ENCODE assay signal across 8 cellular contexts in genomic region chr13:46179576-46180368, GRCh38. TPM values are rescaled to one million over a fixed set of nuclear protein-coding genes. Genes with fewer than 3 reads are reported as not detected.
DNase-seq lines count a peak whose midpoint lies in the region; TF ChIP-seq lines count a peak whose summit lies in the region.

No MANE protein-coding gene starts in this region.

- peak; percentile 66 to 69 (median 67) for DNase-seq in effector memory CD4-positive, alpha-beta T cell
- DNase-seq in stimulated activated CD4-positive, alpha-beta T cell treated with anti-CD3 and anti-CD28 coated beads, Interleukin-2, amount 100 ng/mL, for 4 hours (ENCODE audit: low read depth): peak; percentile 74
- no peak for DNase-seq in HFFc6
- no peak for DNase-seq in endothelial cell (ENCODE audit: low spot score)
- no peak for DNase-seq in NCI-H2196 (lab: John Stamatoyannopoulos, UW; ENCODE audit: unreplicated experiment)
- DNase-seq in A673 (ENCODE audit: low spot score): no peak

- H3K4me3 Mint-ChIP-seq in HFFc6 (no peak overlapping the region), endothelial cell (ENCODE audit: unreplicated experiment) (no peak overlapping the region)

- POLR2A ChIA-PET in A673 (lab: Charles Lee; ENCODE audit: low non-redundant PET): no interaction called here

- no peak for TF ChIP-seq CTCF in GM12875 (IDR thresholded peaks at IDR 0.05; ENCODE audit: borderline replicate concordance, insufficient read depth, low read depth, low read length)
- no peak for TF ChIP-seq CTCF in VCaP (conservative IDR thresholded peaks at IDR 0.05)
- TF ChIP-seq CTCF in HFFc6 (IDR thresholded peaks at IDR 0.05): no peak
- TF ChIP-seq CTCF in endothelial cell (IDR thresholded peaks at IDR 0.05; ENCODE audit: unreplicated experiment): no peak
- TF ChIP-seq CTCF in A673 (conservative IDR thresholded peaks at IDR 0.05; ENCODE audit: low read depth, low read length): no peak

- no peaks in the 10 kb centered on the region for H3K27me3 ChIP-seq in effector memory CD4-positive, alpha-beta T cell (replicated peaks; ENCODE audit: control insufficient read depth, insufficient read depth, low read length, poor library complexity, severe bottlenecking)
- no peaks in the 10 kb centered on the region for H3K27me3 ChIP-seq in A673 (replicated peaks; ENCODE audit: insufficient read depth, low read depth, low read length, poor library complexity)

- H3K27ac ChIP-seq in VCaP (peak overlapping the region; percentile 43; the same call in 1 of the 2 replicates), A673 (ENCODE audit: low read depth, low read length, poor library complexity, severe bottlenecking) (no peak overlapping the region)
- H3K27ac ChIP-seq in effector memory CD4-positive, alpha-beta T cell (ENCODE audit: insufficient read depth, low read length, poor library complexity, severe bottlenecking): peak overlapping the region; percentile 84

- H3K27ac Mint-ChIP-seq in HFFc6: no peak overlapping the region
- no peak overlapping the region for H3K27ac Mint-ChIP-seq in endothelial cell (ENCODE audit: unreplicated experiment)

- no peaks in the 10 kb centered on the region for H3K9me3 Mint-ChIP-seq in HFFc6
- no peaks in the 10 kb centered on the region for H3K9me3 Mint-ChIP-seq in endothelial cell (ENCODE audit: unreplicated experiment)

- H3K4me3 ChIP-seq in GM12875 (ENCODE audit: low read depth, low read length) (peak overlapping the region; percentile 85), A673 (ENCODE audit: low read depth, low read length, poor library complexity, severe bottlenecking) (no peak overlapping the region)
- peak overlapping the region; percentile 81 for H3K4me3 ChIP-seq in effector memory CD4-positive, alpha-beta T cell (ENCODE audit: insufficient read depth, low read depth, low read length, poor library complexity, severe bottlenecking)

- H3K36me3 ChIP-seq in effector memory CD4-positive, alpha-beta T cell (ENCODE audit: control insufficient read depth, insufficient read depth, low read length): peaks cover 5% of the 10 kb centered on the region
- H3K36me3 ChIP-seq in A673 (ENCODE audit: insufficient read depth, low read length, poor library complexity, severe bottlenecking): no peaks in the 10 kb centered on the region

- peaks cover 44% of the 10 kb centered on the region for H3K4me1 ChIP-seq in effector memory CD4-positive, alpha-beta T cell (ENCODE audit: control insufficient read depth, insufficient read depth, low read length, poor library complexity, severe bottlenecking)
- H3K4me1 ChIP-seq in A673 (ENCODE audit: insufficient read depth, low read length, poor library complexity, severe bottlenecking): peaks cover 35% of the 10 kb centered on the region

- no peaks in the 10 kb centered on the region for H3K36me3 Mint-ChIP-seq in HFFc6 (ENCODE audit: low read depth)
- H3K36me3 Mint-ChIP-seq in endothelial cell (ENCODE audit: low read depth, unreplicated experiment): no peaks in the 10 kb centered on the region

- intact Hi-C loops in A673 (cut with micrococcal nuclease; ENCODE audit: unreplicated experiment): no loop called here

- BruUV-seq in A673 (replicated peaks; lab: Mats Ljungman, UMichigan): no TSS peak

- H3K4me1 Mint-ChIP-seq in HFFc6 (ENCODE audit: low read depth) (no peaks in the 10 kb centered on the region), endothelial cell (ENCODE audit: unreplicated experiment) (peaks cover 23% of the 10 kb centered on the region)

- no peaks in the 10 kb centered on the region for H3K9me3 ChIP-seq in effector memory CD4-positive, alpha-beta T cell (ENCODE audit: control insufficient read depth, low read length)
- no peaks in the 10 kb centered on the region for H3K9me3 ChIP-seq in A673 (ENCODE audit: low read depth, low read length, poor library complexity, severe bottlenecking)

- H3K27me3 Mint-ChIP-seq in HFFc6 (ENCODE audit: insufficient read depth) (peaks cover 5% of the 10 kb centered on the region; the same call in 1 of the 2 replicates), endothelial cell (ENCODE audit: unreplicated experiment) (peaks cover 3% of the 10 kb centered on the region)

- CTCF ChIA-PET in A673 (lab: Charles Lee): no interaction called here

RNA-seq across cellular contexts. Expression of gene LCP1, which starts 2.2 kb away (rescaled TPM):
- total RNA-seq in HFFc6 (2021; fragmentation: NEBNext Ultra II Directional; extraction: Animal tissue kit (Norgen Biotek cat#: 25700)): under 1 TPM in 1 of 6 experiments, not detected in 5; 0.05 TPM
- total RNA-seq in endothelial cell (ENCODE audit: unreplicated experiment) (11.9 TPM), A673 (2021) (6.2 and 9.1 TPM in 2 replicates)

RNA-seq across cellular contexts. Expression of gene LRRC63, which starts 32.0 kb away (rescaled TPM):
- not detected for total RNA-seq in HFFc6 (2021; fragmentation: NEBNext Ultra II Directional; extraction: Animal tissue kit (Norgen Biotek cat#: 25700))
- total RNA-seq in endothelial cell (ENCODE audit: unreplicated experiment) (not detected), A673 (2021) (0.74 and 0.82 TPM in 2 replicates)

Comparison
In these comparisons a context has a peak if more than half of its experiments do, and no peak if none do; other contexts are left out.
1. DNase-seq: peak in effector memory CD4-positive, alpha-beta T cell (3 of 3) and stimulated activated CD4-positive, alpha-beta T cell treated with anti-CD3 and anti-CD28 coated beads, Interleukin-2, amount 100 ng/mL, for 4 hours (single experiment); none in HFFc6 (single experiment), endothelial cell (single experiment), NCI-H2196 (single experiment) and A673 (single experiment).